10 cellular contexts compared by ENCODE assay signal in the genomic region with DNA sequence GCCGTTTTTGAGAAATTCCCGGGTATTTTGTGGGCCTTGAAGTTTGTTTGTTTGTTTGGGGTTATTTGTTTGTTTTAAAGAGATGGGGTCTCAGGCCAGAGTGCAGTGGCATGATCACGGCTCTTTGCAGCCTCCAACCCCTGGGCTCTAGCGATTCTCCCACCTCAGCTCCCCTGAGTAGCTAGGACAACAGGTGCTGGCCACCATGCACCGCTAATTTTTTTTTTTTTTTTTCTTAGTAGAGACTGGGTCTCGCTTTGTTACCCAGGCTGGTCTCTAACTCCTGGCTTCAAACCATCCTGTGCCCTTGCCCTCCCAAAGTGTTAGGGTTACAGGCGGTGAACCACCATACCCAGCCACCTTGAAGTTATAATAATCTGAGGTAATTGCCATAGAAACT. TPM values are rescaled to one million over a fixed set of nuclear protein-coding genes. Genes with fewer than 3 reads are reported as not detected.
DNase-seq lines count a peak whose midpoint lies in the region; ATAC-seq, FAIRE-seq and TF ChIP-seq lines count a peak whose summit lies in the region.
"Had no signal": no experiment of that assay in that cellular context is flagged by ENCODE, and none has a peak within 500 bp of the region (broad histone marks: within the 10 kb centered on the region; RNA-seq: fewer than 3 reads in every experiment).

No MANE protein-coding gene starts in this region.

- peaks cover 0 to 5% (median 0%) of the 10 kb centered on the region in 7 donors for H3K9me3 Mint-ChIP-seq in naive B cell

- no peak for TF ChIP-seq POLR2A in K562 (conservative IDR thresholded peaks at IDR 0.05)

- H3K9me1 ChIP-seq in K562 (ENCODE audit: control insufficient read depth, insufficient read depth, low read length), result no peaks in the 10 kb centered on the region

- no peaks in the 10 kb centered on the region; the same call in 1 of the 2 replicates for H3K9me3 ChIP-seq in AG04450 (ENCODE audit: control insufficient read depth, insufficient read depth, low read length)
- no peaks in the 10 kb centered on the region for H3K9me3 ChIP-seq in HUES6 (ENCODE audit: control insufficient read depth, insufficient read depth, low read depth, low read length)
- H3K9me3 ChIP-seq in K562 (replicated peaks; ENCODE audit: control insufficient read depth, insufficient read depth, low read depth, low read length), result no peaks in the 10 kb centered on the region

- intact Hi-C loops in K562 (cut with micrococcal nuclease), result no loop called here

- FAIRE-seq in K562 (lab: Jason Lieb, UNC), result no peak

- BruUV-seq in K562 (replicated peaks; lab: Mats Ljungman, UMichigan), result no TSS peak

- H3K27ac Mint-ChIP-seq in naive B cell, result peak overlapping the region in 5 of 6 donors; percentile 9 to 78 (median 41)

- H3K4me1 ChIP-seq in HUES6 (ENCODE audit: control insufficient read depth, insufficient read depth, low read length) (0 out of 2 replicates have a peak, but pooled peaks cover 4% of the 10 kb centered on the region), K562 (replicated peaks in 1 of 2; ENCODE audit: control insufficient read depth in 2 of 2, insufficient read depth in 2 of 2, low read length in 2 of 2) (peaks cover 10 to 13% of the 10 kb centered on the region in 2 experiments; a peak in 4 of 5 replicates)

- no peak for TF ChIP-seq EP300 in K562 (IDR thresholded peaks at IDR 0.05; ENCODE audit: low read length)

- no peaks in the 10 kb centered on the region for H3K27me3 ChIP-seq in AG04450 (ENCODE audit: control insufficient read depth, insufficient read depth, low read length)
- no peaks in the 10 kb centered on the region for H3K27me3 ChIP-seq in HUES6 (ENCODE audit: control insufficient read depth, insufficient read depth, low read length)
- no peaks in the 10 kb centered on the region for H3K27me3 ChIP-seq in K562 (ENCODE audit: control insufficient read depth in 2 of 2, insufficient read depth in 2 of 2, low read length in 2 of 2)

- H2AFZ ChIP-seq in K562 (ENCODE audit: low read depth, low read length), result no peak overlapping the region

- no peak for TF ChIP-seq RAD21 in K562 (CRISPR knock-in tag; conservative IDR thresholded peaks at IDR 0.05 in 1 of 2, IDR thresholded peaks at IDR 0.05 in 1 of 2)

- H3K27ac ChIP-seq in AG04450 (ENCODE audit: low read depth, low read length) (no peak overlapping the region), HUES6 (ENCODE audit: low read depth, low read length) (no peak overlapping the region), K562 (ENCODE audit: extremely low read depth, low read depth, low read length) (0 out of 3 replicates have a peak overlapping the region, but pooled peaks have one; percentile 6)

- H3K4me1 Mint-ChIP-seq in naive B cell, result peaks cover 36 to 41% (median 38%) of the 10 kb centered on the region in 3 donors

- ATAC-seq in K562 (no peak), naive B cell (ENCODE audit: low read depth in 2 of 2) (no peak), GM19397 (IDR thresholded peaks at IDR 0.05; ENCODE audit: unreplicated experiment) (no peak)
- ATAC-seq: activated CD4-positive, CD25-positive, alpha-beta regulatory T cell treated with anti-CD3 and anti-CD28 coated beads, Interleukin-2, amount 50 U/mL, for 24 hours had no signal

- peaks cover 11 to 21% of the 10 kb centered on the region in 2 donors for H3K36me3 Mint-ChIP-seq in naive B cell

- 68% methylated on average over 7 of the region's 7 CpGs for WGBS in K562 (ENCODE audit: insufficient coverage, low coverage, missing lambda C conversion rate)

- peak overlapping the region; percentile 44 to 100 (median 72) for H3K4me3 Mint-ChIP-seq in naive B cell

- H3K4me2 ChIP-seq in K562 (ENCODE audit: insufficient read depth, low read length), result peak overlapping the region; percentile 88

- CTCF ChIA-PET in AG04450 (lab: Charles Lee), result interaction anchor here (1.1 to 2.9 kb wide), 3 partner anchors 103 to 284 kb away, joined by 4 to 15 read pairs (median 13); no protein-coding TSS in a partner anchor
- CTCF ChIA-PET in K562 (lab: Yijun Ruan, JAX; ENCODE audit: low intra/inter-chr PET ratio), result no interaction called here

- H3K9ac ChIP-seq in HUES6 (ENCODE audit: low read length) (no peak overlapping the region), K562 (ENCODE audit: insufficient read depth in 1 of 2, low read depth in 2 of 2, low read length in 2 of 2) (peak overlapping the region; percentile 90 to 100)

- DNase-seq in AG04450 (ENCODE audit: low read depth, low spot score) (no peak), K562 (ENCODE audit: extremely low read depth in 1 of 4, low spot score in 3 of 4) (no peak), naive B cell (no peak), DMS153 treated with DMSO at 0.1 percent for 48 hours (lab: John Stamatoyannopoulos, UW; ENCODE audit: unreplicated experiment) (no peak), NCI-H2107 (lab: John Stamatoyannopoulos, UW) (no peak), T-helper 9 cell (no peak)
- DNase-seq: DMS53 had no signal

- TF ChIP-seq CTCF in AG04450 (IDR thresholded peaks at IDR 0.05; ENCODE audit: low read depth, low read length) (no peak), K562 (IDR thresholded peaks at IDR 0.05 in 2 of 3, conservative IDR thresholded peaks at IDR 0.05 in 1 of 3; ENCODE audit: insufficient read depth in 2 of 3, low read depth in 1 of 3, low read length in 3 of 3) (no peak)

- no peaks in the 10 kb centered on the region; the same call in 1 of the 2 replicates for H4K20me1 ChIP-seq in K562 (replicated peaks; ENCODE audit: control insufficient read depth, insufficient read depth, low read length)

- H3K27me3 Mint-ChIP-seq in naive B cell, result no peaks in the 10 kb centered on the region

- H3K4me3 ChIP-seq in AG04450 (ENCODE audit: low read depth, low read length) (0 out of 2 replicates have a peak overlapping the region, but pooled peaks have one; percentile 7), HUES6 (ENCODE audit: low read depth, low read length) (0 out of 2 replicates have a peak overlapping the region, but pooled peaks have one; percentile 81), K562 (peak overlapping the region; percentile 89)

- H3K36me3 ChIP-seq in HUES6 (ENCODE audit: control insufficient read depth, insufficient read depth, low read length), result peaks cover 55% of the 10 kb centered on the region
- H3K36me3 ChIP-seq in K562 (ENCODE audit: control insufficient read depth, insufficient read depth, low read length), result peaks cover 54% of the 10 kb centered on the region

- POLR2A ChIA-PET in AG04450 (lab: Yijun Ruan, JAX), result interaction anchor here (1.3 kb wide), 1 partner anchor 9 kb away, joined by 4 read pairs; a partner anchor contains a TSS
- POLR2A ChIA-PET in K562 (lab: Yijun Ruan, JAX), result interaction anchor here (0.6 to 11.6 kb wide), 4 partner anchors 14 to 351 kb away, joined by 3 to 205 read pairs (median 10); no protein-coding TSS in a partner anchor

- in situ Hi-C loops in K562 (cut with MboI), result no loop called here

- peaks cover 56% of the 10 kb centered on the region for H3K79me2 ChIP-seq in K562 (ENCODE audit: control insufficient read depth, insufficient read depth, low read length)

RNA-seq across cellular contexts. Expression of a gene that starts 2.0 kb away (rescaled TPM):
- 49.2 and 59.5 TPM in 2 replicates for polyA plus RNA-seq in AG04450 (2011; rRNA removed)
- polyA minus RNA-seq in AG04450 (2011; rRNA and poly(A)+ RNA removed), result 30.2 and 38.7 TPM in 2 replicates
- total RNA-seq in K562 (2011; cell fraction: chromatin; rRNA removed; ENCODE audit: low replicate concordance), result 128 and 182 TPM in 2 replicates
- 86.2 and 96.9 TPM in 2 replicates for total RNA-seq in K562 (2011; cell fraction: nucleolus; rRNA removed)
- 171 and 245 TPM in 2 replicates for total RNA-seq in K562 (2011; cell fraction: nucleoplasm; rRNA removed)
- total RNA-seq in K562 (2014; rRNA removed), result 60.8 and 75.6 TPM in 2 replicates
- 53.0 and 54.8 TPM in 2 replicates for total RNA-seq in K562 (2014; rRNA removed; fragmentation: Illumina TruSeq; extraction: Trizol)
- 57.2 and 60.4 TPM in 2 replicates for total RNA-seq in K562 (2015; rRNA removed; fragmentation: Illumina TruSeq; extraction: Trizol)
- total RNA-seq in K562 (2021), result 79.2 and 79.6 TPM in 2 replicates
- polyA plus RNA-seq in K562 (2011; rRNA removed), result 82.7 and 91.8 TPM in 2 replicates
- 56.0 and 71.7 TPM in 2 replicates for polyA plus RNA-seq in K562 (2011; cell fraction: cytosol; rRNA removed)
- polyA plus RNA-seq in K562 (2011; cell fraction: nucleus; rRNA removed), result 78.6 and 81.6 TPM in 2 replicates
- polyA plus RNA-seq in K562 (2012), result 59.7 and 63.1 TPM in 2 replicates
- polyA plus RNA-seq in K562 (2014; fragmentation: Illumina TruSeq; extraction: Trizol), result 68.2 and 68.3 TPM in 2 replicates
- 10 to 100 TPM; 10.2 to 10.3 TPM for polyA plus RNA-seq in K562 (2014; fragmentation: Nextera tagmentation; extraction: Ambion mirVana)
- polyA plus RNA-seq in K562 (2014; rRNA removed), result 87.8 and 94.0 TPM in 2 replicates
- polyA minus RNA-seq in K562 (2011; rRNA and poly(A)+ RNA removed), result 67.2 and 81.2 TPM in 2 replicates
- polyA minus RNA-seq in K562 (2011; cell fraction: cytosol; rRNA and poly(A)+ RNA removed), result 25.4 and 25.8 TPM in 2 replicates
- 61.4 and 84.9 TPM in 2 replicates for polyA minus RNA-seq in K562 (2011; cell fraction: nucleus; rRNA and poly(A)+ RNA removed)
- polyA plus RNA-seq in naive B cell (ENCODE audit: low read depth in 6 of 6), result 10 to 100 TPM; 43.3 to 94.4 (median 54.4) TPM

RNA-seq across cellular contexts. Expression of a gene that starts 7.6 kb away (rescaled TPM):
- polyA plus RNA-seq in AG04450 (2011; rRNA removed), result 0.21 and 0.31 TPM in 2 replicates
- polyA minus RNA-seq in AG04450 (2011; rRNA and poly(A)+ RNA removed), result 0.46 and 1.00 TPM in 2 replicates
- total RNA-seq in K562 (2011; cell fraction: chromatin; rRNA removed; ENCODE audit: low replicate concordance), result 3.4 and 6.9 TPM in 2 replicates
- total RNA-seq in K562 (2011; cell fraction: nucleolus; rRNA removed), result 4.8 and 6.3 TPM in 2 replicates
- total RNA-seq in K562 (2011; cell fraction: nucleoplasm; rRNA removed), result 5.9 and 8.4 TPM in 2 replicates
- 16.1 and 22.4 TPM in 2 replicates for total RNA-seq in K562 (2014; rRNA removed)
- total RNA-seq in K562 (2014; rRNA removed; fragmentation: Illumina TruSeq; extraction: Trizol), result 4.6 and 5.7 TPM in 2 replicates
- 7.9 TPM in 2 replicates for total RNA-seq in K562 (2015; rRNA removed; fragmentation: Illumina TruSeq; extraction: Trizol)
- 12.7 and 14.1 TPM in 2 replicates for total RNA-seq in K562 (2021)
- 27.3 and 30.1 TPM in 2 replicates for polyA plus RNA-seq in K562 (2011; rRNA removed)
- 46.4 and 48.5 TPM in 2 replicates for polyA plus RNA-seq in K562 (2011; cell fraction: cytosol; rRNA removed)
- polyA plus RNA-seq in K562 (2011; cell fraction: nucleus; rRNA removed), result 10.6 and 11.0 TPM in 2 replicates
- polyA plus RNA-seq in K562 (2012), result 27.9 and 39.5 TPM in 2 replicates
- polyA plus RNA-seq in K562 (2014; fragmentation: Illumina TruSeq; extraction: Trizol), result 14.4 and 15.0 TPM in 2 replicates
- under 1 TPM; 0.44 to 0.53 TPM for polyA plus RNA-seq in K562 (2014; fragmentation: Nextera tagmentation; extraction: Ambion mirVana)
- polyA plus RNA-seq in K562 (2014; rRNA removed), result 24.4 and 27.1 TPM in 2 replicates
- polyA minus RNA-seq in K562 (2011; rRNA and poly(A)+ RNA removed), result 12.5 and 25.6 TPM in 2 replicates
- 11.0 and 12.5 TPM in 2 replicates for polyA minus RNA-seq in K562 (2011; cell fraction: cytosol; rRNA and poly(A)+ RNA removed)
- polyA minus RNA-seq in K562 (2011; cell fraction: nucleus; rRNA and poly(A)+ RNA removed), result 2.2 and 4.4 TPM in 2 replicates
- not detected for polyA plus RNA-seq in naive B cell (ENCODE audit: low read depth in 6 of 6)

RNA-seq across cellular contexts. Expression of a gene that starts 8.6 kb away (rescaled TPM):
- 310 and 323 TPM in 2 replicates for polyA plus RNA-seq in AG04450 (2011; rRNA removed)
- polyA minus RNA-seq in AG04450 (2011; rRNA and poly(A)+ RNA removed), result 91.6 and 95.5 TPM in 2 replicates
- total RNA-seq in K562 (2011; cell fraction: chromatin; rRNA removed; ENCODE audit: low replicate concordance), result 24.7 and 50.2 TPM in 2 replicates
- total RNA-seq in K562 (2011; cell fraction: nucleolus; rRNA removed), result 28.6 and 31.2 TPM in 2 replicates
- total RNA-seq in K562 (2011; cell fraction: nucleoplasm; rRNA removed), result 27.3 and 31.8 TPM in 2 replicates
- total RNA-seq in K562 (2014; rRNA removed), result 48.8 and 58.0 TPM in 2 replicates
- 45.6 and 53.8 TPM in 2 replicates for total RNA-seq in K562 (2014; rRNA removed; fragmentation: Illumina TruSeq; extraction: Trizol)
- total RNA-seq in K562 (2015; rRNA removed; fragmentation: Illumina TruSeq; extraction: Trizol), result 46.5 and 49.2 TPM in 2 replicates
- total RNA-seq in K562 (2021), result 41.9 and 43.3 TPM in 2 replicates
- polyA plus RNA-seq in K562 (2011; rRNA removed), result 82.1 and 112 TPM in 2 replicates
- 76.6 and 95.8 TPM in 2 replicates for polyA plus RNA-seq in K562 (2011; cell fraction: cytosol; rRNA removed)
- polyA plus RNA-seq in K562 (2011; cell fraction: nucleus; rRNA removed), result 77.0 and 81.9 TPM in 2 replicates
- polyA plus RNA-seq in K562 (2012), result 90.6 and 94.3 TPM in 2 replicates
- polyA plus RNA-seq in K562 (2014; fragmentation: Illumina TruSeq; extraction: Trizol), result 46.5 and 51.4 TPM in 2 replicates
- polyA plus RNA-seq in K562 (2014; fragmentation: Nextera tagmentation; extraction: Ambion mirVana), result 100 to 1,000 TPM; 128 to 129 TPM
- 101 and 114 TPM in 2 replicates for polyA plus RNA-seq in K562 (2014; rRNA removed)
- polyA minus RNA-seq in K562 (2011; rRNA and poly(A)+ RNA removed), result 26.7 and 43.1 TPM in 2 replicates
- polyA minus RNA-seq in K562 (2011; cell fraction: cytosol; rRNA and poly(A)+ RNA removed), result 9.8 and 13.9 TPM in 2 replicates
- polyA minus RNA-seq in K562 (2011; cell fraction: nucleus; rRNA and poly(A)+ RNA removed), result 8.0 and 9.2 TPM in 2 replicates
- polyA plus RNA-seq in naive B cell (ENCODE audit: low read depth in 6 of 6), result 1 to 10 TPM in 4 of 6 donors, not detected in 2; 1.2 to 2.1 (median 1.6) TPM

RNA-seq across cellular contexts. Expression of a gene that starts 19.7 kb away (rescaled TPM):
- polyA plus RNA-seq in AG04450 (2011; rRNA removed) (0.09 TPM in 1 of 2 replicates, not detected in the other), K562 (2011; rRNA removed) (0.24 TPM in 1 of 2 replicates, not detected in the other), K562 (2014; fragmentation: Illumina TruSeq; extraction: Trizol) (0.52 TPM in 1 of 2 replicates, not detected in the other), K562 (2014; fragmentation: Nextera tagmentation; extraction: Ambion mirVana) (under 1 TPM in 1 of 2 experiments, not detected in 1; 0.10 TPM), K562 (2014; rRNA removed) (0.59 and 0.64 TPM in 2 replicates), naive B cell (ENCODE audit: low read depth in 6 of 6) (not detected)
- not detected in 2 replicates for polyA minus RNA-seq in AG04450 (2011; rRNA and poly(A)+ RNA removed)
- 0.51 TPM in 1 of 2 replicates, not detected in the other for total RNA-seq in K562 (2011; cell fraction: chromatin; rRNA removed; ENCODE audit: low replicate concordance)
- total RNA-seq in K562 (2011; cell fraction: nucleolus; rRNA removed), result 1.5 TPM in 1 of 2 replicates, not detected in the other
- not detected in 2 replicates for total RNA-seq in K562 (2011; cell fraction: nucleoplasm; rRNA removed)
- total RNA-seq in K562 (2014; rRNA removed) (0.41 TPM in 1 of 2 replicates, not detected in the other), K562 (2014; rRNA removed; fragmentation: Illumina TruSeq; extraction: Trizol) (0.15 TPM in 1 of 2 replicates, not detected in the other), K562 (2015; rRNA removed; fragmentation: Illumina TruSeq; extraction: Trizol) (not detected in 2 replicates), K562 (2021) (0.24 and 0.25 TPM in 2 replicates)
- polyA plus RNA-seq in K562 (2011; cell fraction: cytosol; rRNA removed), result 0.07 and 0.21 TPM in 2 replicates
- polyA plus RNA-seq in K562 (2011; cell fraction: nucleus; rRNA removed), result 0.27 and 0.64 TPM in 2 replicates
- 0.15 and 0.20 TPM in 2 replicates for polyA plus RNA-seq in K562 (2012)
- 0.21 TPM in 1 of 2 replicates, not detected in the other for polyA minus RNA-seq in K562 (2011; rRNA and poly(A)+ RNA removed)
- polyA minus RNA-seq in K562 (2011; cell fraction: cytosol; rRNA and poly(A)+ RNA removed), result not detected in 2 replicates
- polyA minus RNA-seq in K562 (2011; cell fraction: nucleus; rRNA and poly(A)+ RNA removed), result not detected in 2 replicates

RNA-seq across cellular contexts. Expression of a gene that starts 22.6 kb away (rescaled TPM):
- polyA plus RNA-seq in AG04450 (2011; rRNA removed) (54.1 and 56.8 TPM in 2 replicates), K562 (2011; rRNA removed) (32.8 and 36.8 TPM in 2 replicates), K562 (2014; fragmentation: Illumina TruSeq; extraction: Trizol) (33.5 and 42.4 TPM in 2 replicates), K562 (2014; fragmentation: Nextera tagmentation; extraction: Ambion mirVana) (10 to 100 TPM; 11.2 to 15.8 TPM), K562 (2014; rRNA removed) (42.4 and 43.9 TPM in 2 replicates), naive B cell (ENCODE audit: low read depth in 6 of 6) (100 to 1,000 TPM in 2 of 6 donors, 10 to 100 TPM in 4; 51.1 to 111 (median 90.1) TPM)
- polyA minus RNA-seq in AG04450 (2011; rRNA and poly(A)+ RNA removed), result 19.2 and 25.0 TPM in 2 replicates
- 8.7 and 14.0 TPM in 2 replicates for total RNA-seq in K562 (2011; cell fraction: chromatin; rRNA removed; ENCODE audit: low replicate concordance)
- total RNA-seq in K562 (2011; cell fraction: nucleolus; rRNA removed), result 14.8 and 16.6 TPM in 2 replicates
- total RNA-seq in K562 (2011; cell fraction: nucleoplasm; rRNA removed), result 14.4 and 14.7 TPM in 2 replicates
- total RNA-seq in K562 (2014; rRNA removed) (36.0 and 36.7 TPM in 2 replicates), K562 (2014; rRNA removed; fragmentation: Illumina TruSeq; extraction: Trizol) (26.5 and 27.8 TPM in 2 replicates), K562 (2015; rRNA removed; fragmentation: Illumina TruSeq; extraction: Trizol) (31.3 and 32.3 TPM in 2 replicates), K562 (2021) (24.6 and 26.6 TPM in 2 replicates)
- polyA plus RNA-seq in K562 (2011; cell fraction: cytosol; rRNA removed), result 36.0 and 39.1 TPM in 2 replicates
- polyA plus RNA-seq in K562 (2011; cell fraction: nucleus; rRNA removed), result 25.2 and 27.6 TPM in 2 replicates
- polyA plus RNA-seq in K562 (2012), result 28.4 and 30.6 TPM in 2 replicates
- 10.2 and 10.5 TPM in 2 replicates for polyA minus RNA-seq in K562 (2011; rRNA and poly(A)+ RNA removed)
- 3.1 and 9.0 TPM in 2 replicates for polyA minus RNA-seq in K562 (2011; cell fraction: cytosol; rRNA and poly(A)+ RNA removed)
- polyA minus RNA-seq in K562 (2011; cell fraction: nucleus; rRNA and poly(A)+ RNA removed), result 5.9 and 8.8 TPM in 2 replicates

Comparison
In these comparisons a context has a peak if more than half of its experiments do, and no peak if none do; other contexts are left out.
1. H3K4me3 ChIP-seq: peak in every context shown above with its lines; median percentile 89 in K562; 81 in HUES6; 7 in AG04450.
2. RNA of a gene that starts 8.6 kb away (polyA plus RNA-seq): 310 to 323 TPM in AG04450 and 46.5 to 129 TPM in K562; 1.2 to 2.1 TPM in naive B cell; every median in the first group is over 10 times any median in the second.